Comparison of ENCODE assay signal across 8 cellular contexts in the genomic region with DNA sequence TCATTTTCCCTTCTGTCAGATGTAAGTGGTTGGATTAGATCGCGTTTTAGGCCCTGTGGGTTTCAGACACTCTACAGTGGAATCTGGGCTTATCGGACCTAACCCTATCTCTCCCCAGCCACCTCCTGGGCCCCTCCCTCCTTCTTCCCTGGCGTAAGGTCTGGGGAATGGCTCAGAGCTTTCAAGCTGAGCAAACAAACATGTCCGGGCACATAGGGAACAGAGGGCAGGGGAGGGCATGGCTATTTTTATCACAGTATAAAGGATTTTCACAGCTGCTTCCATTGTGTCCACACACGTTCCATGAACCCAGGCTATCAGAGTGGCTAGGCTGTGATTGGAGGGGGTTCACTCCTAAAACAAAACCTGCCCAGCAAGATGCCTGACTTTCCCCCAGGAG. TPM values are rescaled to one million over a fixed set of nuclear protein-coding genes. Genes with fewer than 3 reads are reported as not detected.
DNase-seq lines count a peak whose midpoint lies in the region; ATAC-seq, FAIRE-seq and TF ChIP-seq lines count a peak whose summit lies in the region.
"Not testable (repeated sequence)": the region's sequence is repeated elsewhere in the genome, so short reads cannot be mapped to it uniquely, and the experiment has no call there.
"Had no signal": no experiment of that assay in that cellular context is flagged by ENCODE, and none has a peak within 500 bp of the region (broad histone marks: within the 10 kb centered on the region; RNA-seq: fewer than 3 reads in every experiment).

No MANE protein-coding gene starts in this region.

- POLR2A ChIA-PET in K562 (lab: Yijun Ruan, JAX), result not testable (repeated sequence)

- H3K4me1 ChIP-seq in K562 (replicated peaks in 1 of 2; ENCODE audit: control insufficient read depth in 2 of 2, insufficient read depth in 2 of 2, low read length in 2 of 2); liver (ENCODE audit: control insufficient read depth in 4 of 4, insufficient read depth in 4 of 4, low read length in 3 of 4); psoas muscle: not testable (repeated sequence)

- H2AFZ ChIP-seq in K562 (ENCODE audit: low read depth, low read length), result not testable (repeated sequence)

- 0% methylated on average over 5 of the region's 6 CpGs for WGBS in K562 (ENCODE audit: insufficient coverage, low coverage, missing lambda C conversion rate)
- 46% methylated on average over 6 of the region's 6 CpGs for WGBS in liver
- 32 to 40% (median 35%) methylated on average over 6 of the region's 6 CpGs for WGBS in psoas muscle, 3 donors

- TF ChIP-seq RAD21 in K562 (CRISPR knock-in tag; conservative IDR thresholded peaks at IDR 0.05 in 1 of 2, IDR thresholded peaks at IDR 0.05 in 1 of 2); liver (IDR thresholded peaks at IDR 0.05): not testable (repeated sequence)

- H3K9me3 ChIP-seq in K562 (replicated peaks; ENCODE audit: control insufficient read depth, insufficient read depth, low read depth, low read length); liver (ENCODE audit: control insufficient read depth in 4 of 4, low read length in 3 of 4); psoas muscle: not testable (repeated sequence)

- not testable (repeated sequence) for H3K4me2 ChIP-seq in K562 (ENCODE audit: insufficient read depth, low read length)

- not testable (repeated sequence) for H3K36me3 ChIP-seq in K562 (ENCODE audit: control insufficient read depth, insufficient read depth, low read length); liver (ENCODE audit: control insufficient read depth in 4 of 4, insufficient read depth in 3 of 4, low read depth in 1 of 4, low read length in 3 of 4); psoas muscle (ENCODE audit: insufficient read depth in 1 of 2, low read depth in 1 of 2)

- not testable (repeated sequence) for H4K20me1 ChIP-seq in K562 (replicated peaks; ENCODE audit: control insufficient read depth, insufficient read depth, low read length)

- H3K9me1 ChIP-seq in K562 (ENCODE audit: control insufficient read depth, insufficient read depth, low read length), result not testable (repeated sequence)

- in situ Hi-C loops in K562 (cut with MboI), result not testable (repeated sequence)

- not testable (repeated sequence) for TF ChIP-seq POLR2A in K562 (conservative IDR thresholded peaks at IDR 0.05)

- H3K27ac ChIP-seq in K562 (ENCODE audit: extremely low read depth, low read depth, low read length); liver (ENCODE audit: low read depth in 1 of 2, low read length in 2 of 2); psoas muscle: not testable (repeated sequence)

- CTCF ChIA-PET in K562 (lab: Yijun Ruan, JAX; ENCODE audit: low intra/inter-chr PET ratio), result interaction anchor here (0.5 kb wide), 1 partner anchor 112 kb away, joined by 3 read pairs; no protein-coding TSS in a partner anchor

- H3K79me2 ChIP-seq in K562 (ENCODE audit: control insufficient read depth, insufficient read depth, low read length), result not testable (repeated sequence)

- H3K4me3 ChIP-seq in K562; liver (ENCODE audit: low read depth in 1 of 3, low read length in 3 of 3); psoas muscle: not testable (repeated sequence)

- DNase-seq in DMS53 treated with DMSO at 0.1 percent for 48 hours (lab: John Stamatoyannopoulos, UW; ENCODE audit: unreplicated experiment) (peak; percentile 79), NCI-H2029 treated with DMSO at 0.1 percent for 48 hours (lab: John Stamatoyannopoulos, UW) (peak; percentile 4), NCI-H748 treated with DMSO at 0.1 percent for 48 hours (lab: John Stamatoyannopoulos, UW) (peak; percentile 1), K562 (ENCODE audit: extremely low read depth in 1 of 4, low spot score in 3 of 4) (peak in 3 of 4 experiments; percentile 49 to 54 (median 52)), psoas muscle (peak in 1 of 2 donors; percentile 18)
- DNase-seq in Right ventricle myocardium inferior (ENCODE audit: missing footprints), result not testable (repeated sequence)

- not testable (repeated sequence) for BruUV-seq in K562 (replicated peaks; lab: Mats Ljungman, UMichigan)

- TF ChIP-seq CTCF in K562 (IDR thresholded peaks at IDR 0.05 in 2 of 3, conservative IDR thresholded peaks at IDR 0.05 in 1 of 3; ENCODE audit: insufficient read depth in 2 of 3, low read depth in 1 of 3, low read length in 3 of 3); liver (IDR thresholded peaks at IDR 0.05; ENCODE audit: low read depth, low read length, missing input control); psoas muscle (IDR thresholded peaks at IDR 0.05): not testable (repeated sequence)

- TF ChIP-seq EP300 in K562 (IDR thresholded peaks at IDR 0.05; ENCODE audit: low read length), result not testable (repeated sequence)

- intact Hi-C loops in K562 (cut with micrococcal nuclease); Right ventricle myocardium inferior (cut with DNase I); psoas muscle (cut with DNase I): not testable (repeated sequence)

- not testable (repeated sequence) for FAIRE-seq in K562 (lab: Jason Lieb, UNC)

- H3K27me3 ChIP-seq in K562 (ENCODE audit: control insufficient read depth in 2 of 2, insufficient read depth in 2 of 2, low read length in 2 of 2), result peaks cover 6 to 40% of the 10 kb centered on the region in 2 experiments; a peak in 4 of 5 replicates
- not testable (repeated sequence) for H3K27me3 ChIP-seq in liver (ENCODE audit: control insufficient read depth in 4 of 4, insufficient read depth in 4 of 4, low read length in 3 of 4); psoas muscle (ENCODE audit: insufficient read depth in 3 of 3, low read length in 2 of 3)

- ATAC-seq in K562 (peak; percentile 83), Right ventricle myocardium inferior (peak; percentile 85), psoas muscle (peak; percentile 77 to 93 (median 88))

- H3K9ac ChIP-seq in K562 (ENCODE audit: insufficient read depth in 1 of 2, low read depth in 2 of 2, low read length in 2 of 2); liver (ENCODE audit: low read depth in 1 of 2, low read length in 2 of 2): not testable (repeated sequence)

RNA-seq across cellular contexts. Expression of a gene that starts 2.1 kb away (rescaled TPM):
- not detected in 2 replicates for total RNA-seq in K562 (2011; cell fraction: chromatin; rRNA removed; ENCODE audit: low replicate concordance)
- total RNA-seq in K562 (2011; cell fraction: nucleolus; rRNA removed), result not detected in 2 replicates
- total RNA-seq in K562 (2011; cell fraction: nucleoplasm; rRNA removed), result not detected in 2 replicates
- not detected in 2 replicates for total RNA-seq in K562 (2014; rRNA removed)
- not detected in 2 replicates for total RNA-seq in K562 (2014; rRNA removed; fragmentation: Illumina TruSeq; extraction: Trizol)
- not detected in 2 replicates for total RNA-seq in K562 (2015; rRNA removed; fragmentation: Illumina TruSeq; extraction: Trizol)
- 3.1 and 3.8 TPM in 2 replicates for total RNA-seq in K562 (2021)
- not detected in 2 replicates for polyA plus RNA-seq in K562 (2011; rRNA removed)
- not detected in 2 replicates for polyA plus RNA-seq in K562 (2011; cell fraction: cytosol; rRNA removed)
- not detected in 2 replicates for polyA plus RNA-seq in K562 (2011; cell fraction: nucleus; rRNA removed)
- not detected in 2 replicates for polyA plus RNA-seq in K562 (2012)
- polyA plus RNA-seq in K562 (2014; fragmentation: Illumina TruSeq; extraction: Trizol), result not detected in 2 replicates
- not detected for polyA plus RNA-seq in K562 (2014; fragmentation: Nextera tagmentation; extraction: Ambion mirVana)
- polyA plus RNA-seq in K562 (2014; rRNA removed), result not detected in 2 replicates
- not detected in 2 replicates for polyA minus RNA-seq in K562 (2011; rRNA and poly(A)+ RNA removed)
- polyA minus RNA-seq in K562 (2011; cell fraction: cytosol; rRNA and poly(A)+ RNA removed), result not detected in 2 replicates
- not detected in 2 replicates for polyA minus RNA-seq in K562 (2011; cell fraction: nucleus; rRNA and poly(A)+ RNA removed)
- total RNA-seq in Right ventricle myocardium inferior, result not detected
- total RNA-seq in liver, result not detected
- polyA plus RNA-seq in liver, result not detected
- 1 to 10 TPM in 1 of 4 donors, under 1 TPM in 1, not detected in 2; 0.42 to 1.7 TPM for total RNA-seq in psoas muscle
- polyA plus RNA-seq in psoas muscle, result under 1 TPM; 0.09 to 0.64 (median 0.24) TPM
- total RNA-seq: right atrium auricular region had no signal

RNA-seq across cellular contexts. Expression of a gene that starts 26.8 kb away (rescaled TPM):
- not detected in 2 replicates for total RNA-seq in K562 (2011; cell fraction: chromatin; rRNA removed; ENCODE audit: low replicate concordance)
- not detected in 2 replicates for total RNA-seq in K562 (2011; cell fraction: nucleolus; rRNA removed)
- not detected in 2 replicates for total RNA-seq in K562 (2011; cell fraction: nucleoplasm; rRNA removed)
- total RNA-seq in K562 (2014; rRNA removed) (not detected in 2 replicates), K562 (2014; rRNA removed; fragmentation: Illumina TruSeq; extraction: Trizol) (not detected in 2 replicates), K562 (2015; rRNA removed; fragmentation: Illumina TruSeq; extraction: Trizol) (not detected in 2 replicates), K562 (2021) (5.4 and 5.7 TPM in 2 replicates), Right ventricle myocardium inferior (not detected), liver (under 1 TPM in 1 of 2 donors, not detected in 1; 0.23 TPM), psoas muscle (1 to 10 TPM in 1 of 4 donors, under 1 TPM in 1, not detected in 2; 0.65 to 4.0 TPM)
- polyA plus RNA-seq in K562 (2011; rRNA removed) (not detected in 2 replicates), K562 (2014; fragmentation: Illumina TruSeq; extraction: Trizol) (not detected in 2 replicates), K562 (2014; fragmentation: Nextera tagmentation; extraction: Ambion mirVana) (not detected), K562 (2014; rRNA removed) (not detected in 2 replicates), liver (under 1 TPM in 1 of 2 donors, not detected in 1; 0.06 TPM), psoas muscle (1 to 10 TPM in 1 of 3 donors, under 1 TPM in 1, not detected in 1; 0.62 to 2.2 TPM)
- not detected in 2 replicates for polyA plus RNA-seq in K562 (2011; cell fraction: cytosol; rRNA removed)
- polyA plus RNA-seq in K562 (2011; cell fraction: nucleus; rRNA removed), result not detected in 2 replicates
- not detected in 2 replicates for polyA plus RNA-seq in K562 (2012)
- polyA minus RNA-seq in K562 (2011; rRNA and poly(A)+ RNA removed), result not detected in 2 replicates
- not detected in 2 replicates for polyA minus RNA-seq in K562 (2011; cell fraction: cytosol; rRNA and poly(A)+ RNA removed)
- not detected in 2 replicates for polyA minus RNA-seq in K562 (2011; cell fraction: nucleus; rRNA and poly(A)+ RNA removed)
- total RNA-seq: right atrium auricular region had no signal

RNA-seq across cellular contexts. Expression of a gene that starts 37.6 kb away (rescaled TPM):
- total RNA-seq in K562 (2011; cell fraction: chromatin; rRNA removed; ENCODE audit: low replicate concordance), result 232 and 574 TPM in 2 replicates
- total RNA-seq in K562 (2011; cell fraction: nucleolus; rRNA removed), result 235 and 282 TPM in 2 replicates
- total RNA-seq in K562 (2011; cell fraction: nucleoplasm; rRNA removed), result 178 and 183 TPM in 2 replicates
- total RNA-seq in K562 (2014; rRNA removed), result 21.0 and 31.3 TPM in 2 replicates
- total RNA-seq in K562 (2014; rRNA removed; fragmentation: Illumina TruSeq; extraction: Trizol), result 11.4 and 15.7 TPM in 2 replicates
- total RNA-seq in K562 (2015; rRNA removed; fragmentation: Illumina TruSeq; extraction: Trizol), result 13.7 and 17.1 TPM in 2 replicates
- 139 and 160 TPM in 2 replicates for total RNA-seq in K562 (2021)
- 9.9 and 20.6 TPM in 2 replicates for polyA plus RNA-seq in K562 (2011; rRNA removed)
- 14.0 and 24.0 TPM in 2 replicates for polyA plus RNA-seq in K562 (2011; cell fraction: cytosol; rRNA removed)
- 101 and 113 TPM in 2 replicates for polyA plus RNA-seq in K562 (2011; cell fraction: nucleus; rRNA removed)
- polyA plus RNA-seq in K562 (2012), result 55.2 and 134 TPM in 2 replicates
- polyA plus RNA-seq in K562 (2014; fragmentation: Illumina TruSeq; extraction: Trizol), result 30.9 and 52.3 TPM in 2 replicates
- under 1 TPM; 0.14 to 0.86 TPM for polyA plus RNA-seq in K562 (2014; fragmentation: Nextera tagmentation; extraction: Ambion mirVana)
- polyA plus RNA-seq in K562 (2014; rRNA removed), result 29.9 and 34.2 TPM in 2 replicates
- polyA minus RNA-seq in K562 (2011; rRNA and poly(A)+ RNA removed), result 23.2 and 36.8 TPM in 2 replicates
- polyA minus RNA-seq in K562 (2011; cell fraction: cytosol; rRNA and poly(A)+ RNA removed), result 58.5 and 103 TPM in 2 replicates
- polyA minus RNA-seq in K562 (2011; cell fraction: nucleus; rRNA and poly(A)+ RNA removed), result 67.2 and 102 TPM in 2 replicates
- total RNA-seq in Right ventricle myocardium inferior, result 269 TPM
- 10 to 100 TPM; 26.8 to 43.9 TPM for total RNA-seq in liver
- polyA plus RNA-seq in liver, result 10 to 100 TPM in 1 of 2 donors, 1 to 10 TPM in 1; 5.6 to 21.0 TPM
- total RNA-seq in psoas muscle, result 100 to 1,000 TPM; 102 to 168 (median 135) TPM
- polyA plus RNA-seq in psoas muscle, result 10 to 100 TPM; 24.5 to 74.8 (median 43.8) TPM
